In the genomic region with DNA sequence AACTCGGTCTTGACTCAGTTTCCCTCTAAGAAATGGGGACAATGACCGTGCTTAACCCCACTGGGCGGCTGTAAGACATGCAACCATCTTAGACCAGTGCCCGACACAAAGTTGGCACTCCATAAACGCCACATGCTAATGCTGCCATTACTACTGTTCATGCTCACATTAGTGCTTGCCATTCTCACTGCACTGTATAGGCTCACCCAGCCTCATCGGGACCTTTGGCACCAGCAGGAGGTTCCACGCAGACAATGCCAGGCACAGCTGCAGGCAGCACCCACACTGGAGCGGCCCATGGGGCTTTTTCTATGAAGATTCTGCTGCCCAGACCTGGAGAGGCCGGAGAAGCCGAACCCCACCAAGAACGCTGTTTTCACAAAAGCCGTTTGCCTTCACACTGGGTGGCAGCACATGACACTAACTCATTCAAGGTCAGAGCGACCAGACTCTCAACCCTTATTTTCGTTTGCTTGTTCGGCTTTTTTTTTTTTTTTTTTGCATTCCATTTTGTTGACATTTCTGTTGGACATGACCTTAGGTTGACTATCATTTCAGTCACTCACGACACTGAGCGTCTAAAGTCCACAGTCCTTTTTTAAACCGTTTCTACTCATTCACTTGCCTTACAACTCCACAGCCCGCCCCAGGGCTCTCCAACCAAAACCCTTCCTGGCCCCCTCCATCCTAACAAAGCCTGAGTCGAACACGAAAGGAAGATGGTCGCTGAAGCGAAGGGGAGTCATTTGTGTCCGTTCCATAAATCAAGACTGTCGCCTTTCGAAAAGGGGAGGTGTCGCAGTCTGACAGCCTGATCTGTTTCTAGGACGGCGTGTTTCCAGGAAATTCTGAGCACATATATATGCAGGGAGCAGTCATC, we compare ENCODE assay signal across 1 cellular context.
TF ChIP-seq lines count a peak whose summit lies in the region.

No MANE protein-coding gene starts in this region.

TF ChIP-seq in HepG2, 621 proteins besides CTCF, POLR2A, EP300 and RAD21 (continued from another document and continues in another):
- TF ChIP-seq AHDC1 (CRISPR knock-in tag; IDR thresholded peaks at IDR 0.05; ENCODE audit: borderline replicate concordance) (peak; percentile 43; the same call in 1 of the 2 replicates), ELF3 (CRISPR knock-in tag; IDR thresholded peaks at IDR 0.05) (peak; percentile 39), ZNF3 (CRISPR knock-in tag; IDR thresholded peaks at IDR 0.05) (no peak), SMC3 (IDR thresholded peaks at IDR 0.05; ENCODE audit: low read length) (peak; percentile 74), POLR2AphosphoS2 (IDR thresholded peaks at IDR 0.05; ENCODE audit: low read depth, low read length) (no peak), ZNF776 (CRISPR knock-in tag; IDR thresholded peaks at IDR 0.05) (no peak), ZNF83 (CRISPR knock-in tag; IDR thresholded peaks at IDR 0.05; ENCODE audit: borderline replicate concordance) (no peak), FOXK2 (IDR thresholded peaks at IDR 0.05) (peak; percentile 82), NFE2L2 (IDR thresholded peaks at IDR 0.05; ENCODE audit: low read length) (no peak), AKAP8 (CRISPR knock-in tag; IDR thresholded peaks at IDR 0.05) (no peak), ZFP36L1 (CRISPR knock-in tag; IDR thresholded peaks at IDR 0.05) (no peak), KAT8 (CRISPR knock-in tag; IDR thresholded peaks at IDR 0.05) (peak; percentile 64; the same call in 1 of the 2 replicates), ZFP90 (CRISPR knock-in tag; IDR thresholded peaks at IDR 0.05; ENCODE audit: borderline replicate concordance) (no peak), THYN1 (CRISPR knock-in tag; IDR thresholded peaks at IDR 0.05; ENCODE audit: borderline replicate concordance, low read depth) (no peak), NCOA2 (CRISPR knock-in tag; IDR thresholded peaks at IDR 0.05) (peak; percentile 85), ZNF205 (CRISPR knock-in tag; IDR thresholded peaks at IDR 0.05) (no peak), JUNB (CRISPR knock-in tag; IDR thresholded peaks at IDR 0.05; ENCODE audit: borderline replicate concordance) (no peak), ATRX (CRISPR knock-in tag; IDR thresholded peaks at IDR 0.05; ENCODE audit: borderline replicate concordance) (no peak), MYNN (CRISPR knock-in tag; IDR thresholded peaks at IDR 0.05; ENCODE audit: low read depth) (no peak), MXI1 (IDR thresholded peaks at IDR 0.05; ENCODE audit: borderline replicate concordance, low read depth, low read length) (no peak), PHF21A (CRISPR knock-in tag; IDR thresholded peaks at IDR 0.05) (peak; percentile 67; the same call in 1 of the 2 replicates), SOX6 (IDR thresholded peaks at IDR 0.05) (no peak), SOX6 (CRISPR knock-in tag; IDR thresholded peaks at IDR 0.05) (peak; percentile 90), MTA1 (CRISPR knock-in tag; IDR thresholded peaks at IDR 0.05; ENCODE audit: borderline replicate concordance) (0 out of 2 replicates have a peak, but pooled peaks have one; percentile 4), SAP130 (CRISPR knock-in tag; IDR thresholded peaks at IDR 0.05; ENCODE audit: low read depth) (peak; percentile 73), ZNF563 (CRISPR knock-in tag; IDR thresholded peaks at IDR 0.05) (0 out of 2 replicates have a peak, but pooled peaks have one; percentile 55), ZNF773 (CRISPR knock-in tag; IDR thresholded peaks at IDR 0.05; ENCODE audit: borderline replicate concordance) (no peak), MED8 (CRISPR knock-in tag; IDR thresholded peaks at IDR 0.05; ENCODE audit: insufficient replicate concordance) (no peak), HMGXB4 (CRISPR knock-in tag; IDR thresholded peaks at IDR 0.05; ENCODE audit: borderline replicate concordance in 1 of 2, low read depth in 1 of 2) (no peak; a peak in 2 of 4 replicates), AGO2 (optimal IDR thresholded peaks at IDR 0.05; ENCODE audit: low read depth, low read length) (no peak), NR2F6 (IDR thresholded peaks at IDR 0.05) (peak; percentile 86), NR2F6 (CRISPR knock-in tag; IDR thresholded peaks at IDR 0.05) (peak; percentile 72), GMEB1 (CRISPR knock-in tag; IDR thresholded peaks at IDR 0.05; ENCODE audit: borderline replicate concordance) (no peak; the same call in 1 of the 2 replicates), PHF20 (CRISPR knock-in tag; IDR thresholded peaks at IDR 0.05) (no peak), SNRNP70 (IDR thresholded peaks at IDR 0.05; ENCODE audit: low read depth, low read length) (no peak)
- TF ChIP-seq, protein P1, sequence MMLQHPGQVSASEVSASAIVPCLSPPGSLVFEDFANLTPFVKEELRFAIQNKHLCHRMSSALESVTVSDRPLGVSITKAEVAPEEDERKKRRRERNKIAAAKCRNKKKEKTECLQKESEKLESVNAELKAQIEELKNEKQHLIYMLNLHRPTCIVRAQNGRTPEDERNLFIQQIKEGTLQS (CRISPR knock-in tag; IDR thresholded peaks at IDR 0.05), result 0 out of 2 replicates have a peak, but pooled peaks have one; percentile 11
- TF ChIP-seq, protein P2, sequence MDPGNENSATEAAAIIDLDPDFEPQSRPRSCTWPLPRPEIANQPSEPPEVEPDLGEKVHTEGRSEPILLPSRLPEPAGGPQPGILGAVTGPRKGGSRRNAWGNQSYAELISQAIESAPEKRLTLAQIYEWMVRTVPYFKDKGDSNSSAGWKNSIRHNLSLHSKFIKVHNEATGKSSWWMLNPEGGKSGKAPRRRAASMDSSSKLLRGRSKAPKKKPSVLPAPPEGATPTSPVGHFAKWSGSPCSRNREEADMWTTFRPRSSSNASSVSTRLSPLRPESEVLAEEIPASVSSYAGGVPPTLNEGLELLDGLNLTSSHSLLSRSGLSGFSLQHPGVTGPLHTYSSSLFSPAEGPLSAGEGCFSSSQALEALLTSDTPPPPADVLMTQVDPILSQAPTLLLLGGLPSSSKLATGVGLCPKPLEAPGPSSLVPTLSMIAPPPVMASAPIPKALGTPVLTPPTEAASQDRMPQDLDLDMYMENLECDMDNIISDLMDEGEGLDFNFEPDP (CRISPR knock-in tag; conservative IDR thresholded peaks at IDR 0.05), result no peak
- TF ChIP-seq, protein P3, sequence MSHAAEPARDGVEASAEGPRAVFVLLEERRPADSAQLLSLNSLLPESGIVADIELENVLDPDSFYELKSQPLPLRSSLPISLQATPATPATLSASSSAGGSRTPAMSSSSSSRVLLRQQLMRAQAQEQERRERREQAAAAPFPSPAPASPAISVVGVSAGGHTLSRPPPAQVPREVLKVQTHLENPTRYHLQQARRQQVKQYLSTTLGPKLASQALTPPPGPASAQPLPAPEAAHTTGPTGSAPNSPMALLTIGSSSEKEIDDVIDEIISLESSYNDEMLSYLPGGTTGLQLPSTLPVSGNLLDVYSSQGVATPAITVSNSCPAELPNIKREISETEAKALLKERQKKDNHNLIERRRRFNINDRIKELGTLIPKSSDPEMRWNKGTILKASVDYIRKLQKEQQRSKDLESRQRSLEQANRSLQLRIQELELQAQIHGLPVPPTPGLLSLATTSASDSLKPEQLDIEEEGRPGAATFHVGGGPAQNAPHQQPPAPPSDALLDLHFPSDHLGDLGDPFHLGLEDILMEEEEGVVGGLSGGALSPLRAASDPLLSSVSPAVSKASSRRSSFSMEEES (CRISPR knock-in tag; IDR thresholded peaks at IDR 0.05), result peak; percentile 80
- TF ChIP-seq, protein P4, sequence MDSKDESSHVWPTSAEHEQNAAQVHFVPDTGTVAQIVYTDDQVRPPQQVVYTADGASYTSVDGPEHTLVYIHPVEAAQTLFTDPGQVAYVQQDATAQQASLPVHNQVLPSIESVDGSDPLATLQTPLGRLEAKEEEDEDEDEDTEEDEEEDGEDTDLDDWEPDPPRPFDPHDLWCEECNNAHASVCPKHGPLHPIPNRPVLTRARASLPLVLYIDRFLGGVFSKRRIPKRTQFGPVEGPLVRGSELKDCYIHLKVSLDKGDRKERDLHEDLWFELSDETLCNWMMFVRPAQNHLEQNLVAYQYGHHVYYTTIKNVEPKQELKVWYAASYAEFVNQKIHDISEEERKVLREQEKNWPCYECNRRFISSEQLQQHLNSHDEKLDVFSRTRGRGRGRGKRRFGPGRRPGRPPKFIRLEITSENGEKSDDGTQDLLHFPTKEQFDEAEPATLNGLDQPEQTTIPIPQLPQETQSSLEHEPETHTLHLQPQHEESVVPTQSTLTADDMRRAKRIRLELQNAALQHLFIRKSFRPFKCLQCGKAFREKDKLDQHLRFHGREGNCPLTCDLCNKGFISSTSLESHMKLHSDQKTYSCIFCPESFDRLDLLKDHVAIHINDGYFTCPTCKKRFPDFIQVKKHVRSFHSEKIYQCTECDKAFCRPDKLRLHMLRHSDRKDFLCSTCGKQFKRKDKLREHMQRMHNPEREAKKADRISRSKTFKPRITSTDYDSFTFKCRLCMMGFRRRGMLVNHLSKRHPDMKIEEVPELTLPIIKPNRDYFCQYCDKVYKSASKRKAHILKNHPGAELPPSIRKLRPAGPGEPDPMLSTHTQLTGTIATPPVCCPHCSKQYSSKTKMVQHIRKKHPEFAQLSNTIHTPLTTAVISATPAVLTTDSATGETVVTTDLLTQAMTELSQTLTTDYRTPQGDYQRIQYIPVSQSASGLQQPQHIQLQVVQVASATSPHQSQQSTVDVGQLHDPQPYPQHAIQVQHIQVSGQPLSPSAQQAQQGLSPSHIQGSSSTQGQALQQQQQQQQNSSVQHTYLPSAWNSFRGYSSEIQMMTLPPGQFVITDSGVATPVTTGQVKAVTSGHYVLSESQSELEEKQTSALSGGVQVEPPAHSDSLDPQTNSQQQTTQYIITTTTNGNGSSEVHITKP (CRISPR knock-in tag; IDR thresholded peaks at IDR 0.05; ENCODE audit: low read depth), result no peak
